ENCODE assay signal across 9 cellular contexts in genomic region chr17:48542114-48542955, GRCh38. TPM values are rescaled to one million over a fixed set of nuclear protein-coding genes. Genes with fewer than 3 reads are reported as not detected.
DNase-seq lines count a peak whose midpoint lies in the region; ATAC-seq and TF ChIP-seq lines count a peak whose summit lies in the region.
"Had no signal": no experiment of that assay in that cellular context is flagged by ENCODE, and none has a peak within 500 bp of the region (broad histone marks: within the 10 kb centered on the region; RNA-seq: fewer than 3 reads in every experiment).

No MANE protein-coding gene starts in this region.

- H3K4me1 ChIP-seq in mammary epithelial cell (ENCODE audit: insufficient read depth, low read length) (peaks cover 29% of the 10 kb centered on the region), upper lobe of right lung (peaks cover 8% of the 10 kb centered on the region)

- WGBS in mammary epithelial cell (ENCODE audit: low coverage, missing lambda C conversion rate) = 2% methylated on average over 19 of the region's 30 CpGs

- peak overlapping the region; percentile 82 for H3K9ac ChIP-seq in mammary epithelial cell (ENCODE audit: insufficient read depth, low read length)

- H3K4me3 Mint-ChIP-seq in memory B cell = peak overlapping the region; percentile 84

- H3K9me3 Mint-ChIP-seq in memory B cell = no peaks in the 10 kb centered on the region

- TF ChIP-seq CTCF in BJ (IDR thresholded peaks at IDR 0.05; ENCODE audit: insufficient read depth, low read depth, low read length) (no peak), mammary epithelial cell (conservative IDR thresholded peaks at IDR 0.05 in 1 of 2, IDR thresholded peaks at IDR 0.05 in 1 of 2; ENCODE audit: extremely low read depth in 1 of 2, insufficient read depth in 1 of 2, low read depth in 1 of 2, low read length in 2 of 2) (no peak), upper lobe of right lung (IDR thresholded peaks at IDR 0.05) (no peak)

- no peaks in the 10 kb centered on the region for H3K9me3 ChIP-seq in mammary epithelial cell (replicated peaks; ENCODE audit: insufficient read depth, low read length)
- no peaks in the 10 kb centered on the region for H3K9me3 ChIP-seq in upper lobe of right lung

- BruUV-seq in mammary epithelial cell (replicated peaks; lab: Mats Ljungman, UMichigan) = TSS peak; percentile 25

- in situ Hi-C loops in mammary epithelial cell (cut with MboI; ENCODE audit: low sequenced_read_pairs in 2 of 2) = no loop called here

- CTCF ChIA-PET in BJ (lab: Yijun Ruan, JAX) = no interaction called here
- CTCF ChIA-PET in mammary epithelial cell (lab: Charles Lee; ENCODE audit: low non-redundant PET) = no interaction called here

- H3K27ac ChIP-seq in mammary epithelial cell (ENCODE audit: insufficient read depth, low read depth, low read length) (peak overlapping the region; percentile 86), upper lobe of right lung (peak overlapping the region; percentile 89)

- dilution Hi-C loops in mammary epithelial cell (cut with HindIII; ENCODE audit: low sequenced_read_pairs) = no loop called here

- no peaks in the 10 kb centered on the region for H3K36me3 Mint-ChIP-seq in memory B cell

- H3K27me3 Mint-ChIP-seq in memory B cell = peaks cover 27% of the 10 kb centered on the region

- H3K36me3 ChIP-seq in BJ (ENCODE audit: control insufficient read depth, insufficient read depth, low read length) (no peaks in the 10 kb centered on the region), mammary epithelial cell (ENCODE audit: insufficient read depth, low read length) (no peaks in the 10 kb centered on the region), upper lobe of right lung (no peaks in the 10 kb centered on the region)

- ATAC-seq in memory B cell (ENCODE audit: low read depth) (no peak), upper lobe of right lung (peak; percentile 3), HG02885 (IDR thresholded peaks at IDR 0.05; ENCODE audit: poor library complexity, unreplicated experiment) (no peak)

- peaks cover 49% of the 10 kb centered on the region for H3K79me2 ChIP-seq in mammary epithelial cell (ENCODE audit: insufficient read depth, low read length)

- H3K27ac Mint-ChIP-seq in memory B cell = peak overlapping the region; percentile 78

- H4K20me1 ChIP-seq in mammary epithelial cell (ENCODE audit: insufficient read depth, low read length) = no peaks in the 10 kb centered on the region

- peaks cover 14% of the 10 kb centered on the region for H3K4me1 Mint-ChIP-seq in memory B cell

- intact Hi-C loops in mammary epithelial cell (cut with micrococcal nuclease) = loop anchor here (2.0 kb wide), 1 partner anchor 50 kb away; no protein-coding TSS in a partner anchor
- intact Hi-C loops in upper lobe of right lung (cut with DNase I) = no loop called here

- POLR2A ChIA-PET in BJ (lab: Charles Lee) = no interaction called here

- H3K4me3 ChIP-seq in BJ (ENCODE audit: low read depth, low read length) (peak overlapping the region; percentile 50), mammary epithelial cell (replicated peaks in 1 of 3; ENCODE audit: insufficient read depth in 1 of 3, low read depth in 2 of 3, low read length in 3 of 3) (peak overlapping the region; percentile 64 to 85 (median 78)), upper lobe of right lung (peak overlapping the region; percentile 62)

- DNase-seq in BJ (ENCODE audit: low read depth) (no peak), NCI-H748 treated with DMSO at 0.1 percent for 48 hours (lab: John Stamatoyannopoulos, UW) (peak; percentile 49), mammary epithelial cell (no peak), memory B cell (ENCODE audit: low spot score in 2 of 2) (no peak), upper lobe of right lung (no peak), NOMO-1 treated with dmso at 0.1 percent for 144 hours (lab: John Stamatoyannopoulos, UW; ENCODE audit: unreplicated experiment) (no peak), hippocampal formation (lab: John Stamatoyannopoulos, UW) (no peak)

- H3K4me2 ChIP-seq in mammary epithelial cell (ENCODE audit: insufficient read depth, low read depth, low read length) = peak overlapping the region; percentile 94

- peak overlapping the region; percentile 88 for H2AFZ ChIP-seq in mammary epithelial cell (ENCODE audit: low read depth, low read length)

- H3K27me3 ChIP-seq in BJ (ENCODE audit: control insufficient read depth, insufficient read depth, low read length) (peaks cover 11% of the 10 kb centered on the region), mammary epithelial cell (ENCODE audit: insufficient read depth, low read length) (no peaks in the 10 kb centered on the region), upper lobe of right lung (peaks cover 68% of the 10 kb centered on the region)

RNA-seq across cellular contexts. Expression of gene HOXB2, which starts 2.6 kb away (rescaled TPM):
- 1.5 and 1.7 TPM in 2 replicates for polyA plus RNA-seq in BJ (2011; rRNA removed)
- 0.67 and 0.85 TPM in 2 replicates for polyA minus RNA-seq in BJ (2011; rRNA and poly(A)+ RNA removed)
- total RNA-seq in mammary epithelial cell = 10 to 100 TPM in 1 of 2 donors, 1 to 10 TPM in 1; 3.3 to 18.9 TPM
- polyA plus RNA-seq in mammary epithelial cell = 6.7 TPM
- 2.8 TPM for polyA minus RNA-seq in mammary epithelial cell
- 11.0 TPM for total RNA-seq in upper lobe of right lung
- total RNA-seq: bronchial epithelial cell had no signal

RNA-seq across cellular contexts. Expression of gene HOXB1, which starts 11.5 kb away (rescaled TPM):
- not detected in 2 replicates for polyA plus RNA-seq in BJ (2011; rRNA removed)
- polyA minus RNA-seq in BJ (2011; rRNA and poly(A)+ RNA removed) = not detected in 2 replicates
- total RNA-seq in mammary epithelial cell = not detected
- polyA plus RNA-seq in mammary epithelial cell = not detected
- not detected for polyA minus RNA-seq in mammary epithelial cell
- total RNA-seq in upper lobe of right lung = not detected
- total RNA-seq: bronchial epithelial cell had no signal

RNA-seq across cellular contexts. Expression of gene HOXB4, which starts 35.8 kb away (rescaled TPM):
- polyA plus RNA-seq in BJ (2011; rRNA removed) (not detected in 2 replicates), mammary epithelial cell (0.01 TPM)
- polyA minus RNA-seq in BJ (2011; rRNA and poly(A)+ RNA removed) = not detected in 2 replicates
- total RNA-seq in mammary epithelial cell (under 1 TPM; 0.16 to 0.17 TPM), upper lobe of right lung (4.9 TPM)
- polyA minus RNA-seq in mammary epithelial cell = not detected
- total RNA-seq: bronchial epithelial cell had no signal

RNA-seq across cellular contexts. Expression of gene HOXB3, which starts 47.7 kb away (rescaled TPM):
- polyA plus RNA-seq in BJ (2011; rRNA removed) = not detected in 2 replicates
- polyA minus RNA-seq in BJ (2011; rRNA and poly(A)+ RNA removed) = not detected in 2 replicates
- 1 to 10 TPM; 1.5 to 5.2 TPM for total RNA-seq in mammary epithelial cell
- 2.6 TPM for polyA plus RNA-seq in mammary epithelial cell
- 0.67 TPM for polyA minus RNA-seq in mammary epithelial cell
- total RNA-seq in upper lobe of right lung = 13.3 TPM
- total RNA-seq: bronchial epithelial cell had no signal

RNA-seq across cellular contexts. Expression of gene HOXB5, which starts 51.2 kb away (rescaled TPM):
- not detected in 2 replicates for polyA plus RNA-seq in BJ (2011; rRNA removed)
- not detected in 2 replicates for polyA minus RNA-seq in BJ (2011; rRNA and poly(A)+ RNA removed)
- not detected for total RNA-seq in mammary epithelial cell
- polyA plus RNA-seq in mammary epithelial cell = not detected
- polyA minus RNA-seq in mammary epithelial cell = not detected
- 4.4 TPM for total RNA-seq in upper lobe of right lung
- total RNA-seq: bronchial epithelial cell had no signal
